26 cellular contexts compared by ENCODE assay signal in the genomic region with DNA sequence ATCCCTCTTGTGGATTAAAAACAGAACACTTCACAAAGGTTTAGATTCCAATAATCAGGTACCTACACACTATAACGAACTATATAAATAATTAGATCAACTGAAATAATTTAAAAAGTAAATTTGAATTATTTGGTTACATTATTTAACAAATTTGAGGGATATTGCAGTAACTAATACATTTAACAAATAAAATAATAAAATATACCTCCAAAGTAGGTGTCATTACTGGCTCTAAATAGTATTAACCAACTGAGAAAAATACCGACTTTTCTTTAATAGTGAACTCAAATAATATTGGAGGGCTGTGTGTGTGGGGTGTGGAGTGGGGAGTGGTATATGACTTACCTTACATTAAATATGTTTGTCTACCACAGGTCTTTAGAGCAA.
"Had no signal": no experiment of that assay in that cellular context is flagged by ENCODE, and none has a peak within 500 bp of the region (broad histone marks: within the 10 kb centered on the region; RNA-seq: fewer than 3 reads in every experiment).

No MANE protein-coding gene starts in this region.

- ATAC-seq: HepG2, Panc1, PC-3, Right ventricle myocardium inferior, SK-N-SH treated with all-trans-retinoic acid at 6 μM for 48 hours had no signal

- H3K27me3 ChIP-seq: SJCRH30 had no signal

- H3K9ac ChIP-seq: KMS-11 had no signal

- FAIRE-seq: HepG2 had no signal

- H3K4me1 ChIP-seq: SJCRH30 had no signal

- H3K27ac ChIP-seq: KMS-11, SJCRH30 had no signal

- H3K4me2 ChIP-seq: KMS-11 had no signal

- H3K4me3 ChIP-seq: SJCRH30 had no signal

- DNase-seq: IMR-90, Kasumi-1, MM.1S, MV-4-11, NCI-H1048, NCI-H1105, NCI-H1417, NCI-H1436 treated with DMSO at 0.1 percent for 48 hours, NCI-H1694 treated with DMSO at 0.1 percent for 48 hours, NCI-H2029, NCI-H2081 treated with DMSO at 0.1 percent for 48 hours, NCI-H2171, NCI-H226, NCI-H446, NCI-H510A, NCI-H524 treated with DMSO at 0.1 percent for 48 hours, NCI-H69, NCI-H774, PC-3, SHP77 treated with DMSO at 0.1 percent for 48 hours, SJCRH30 had no signal

- H3K36me3 ChIP-seq: SJCRH30 had no signal
